Comparison of ENCODE assay signal across 1 cellular context in the genomic region with DNA sequence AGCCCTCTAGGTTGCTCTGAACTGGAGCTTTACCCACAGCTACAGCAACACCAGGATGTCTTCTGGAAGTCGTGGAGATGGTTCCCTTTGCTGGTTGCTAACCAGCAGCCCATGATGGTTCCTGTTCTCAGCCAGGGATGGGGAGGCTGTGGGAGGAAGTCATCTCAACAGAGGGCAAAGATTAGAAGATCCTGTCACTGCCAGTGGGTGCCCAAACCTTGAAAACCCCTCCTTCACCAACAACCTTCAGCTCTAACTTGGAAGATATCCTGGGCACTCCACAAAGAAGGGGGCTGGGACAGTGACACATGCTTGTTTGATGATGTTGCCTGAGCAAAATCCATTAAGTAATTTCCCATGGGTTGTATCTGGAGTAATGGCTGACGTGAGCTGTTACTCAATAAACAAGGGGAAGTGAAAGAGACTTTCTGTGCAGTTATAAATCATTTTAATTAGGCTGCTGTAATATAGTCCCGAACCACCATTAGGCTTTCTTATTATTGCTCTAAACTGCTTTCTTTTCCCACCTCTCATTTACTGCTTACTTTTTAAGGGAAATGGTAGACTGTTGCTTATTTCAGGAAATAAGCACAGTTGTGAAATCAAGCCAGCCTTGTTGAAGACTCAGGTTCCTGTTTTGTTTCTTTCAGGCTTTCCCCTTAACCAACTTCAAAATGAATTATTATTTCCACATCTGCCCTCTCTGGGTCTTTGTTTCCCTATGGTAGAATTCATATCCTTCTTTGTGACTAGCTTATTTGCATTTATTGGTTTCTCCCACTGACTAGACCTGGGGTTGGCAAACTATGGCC.
TF ChIP-seq lines count a peak whose summit lies in the region.

No MANE protein-coding gene starts in this region.

TF ChIP-seq in GM23338, 12 proteins besides CTCF, POLR2A, EP300 and RAD21 (continued from another document):
- TF ChIP-seq, protein P1, sequence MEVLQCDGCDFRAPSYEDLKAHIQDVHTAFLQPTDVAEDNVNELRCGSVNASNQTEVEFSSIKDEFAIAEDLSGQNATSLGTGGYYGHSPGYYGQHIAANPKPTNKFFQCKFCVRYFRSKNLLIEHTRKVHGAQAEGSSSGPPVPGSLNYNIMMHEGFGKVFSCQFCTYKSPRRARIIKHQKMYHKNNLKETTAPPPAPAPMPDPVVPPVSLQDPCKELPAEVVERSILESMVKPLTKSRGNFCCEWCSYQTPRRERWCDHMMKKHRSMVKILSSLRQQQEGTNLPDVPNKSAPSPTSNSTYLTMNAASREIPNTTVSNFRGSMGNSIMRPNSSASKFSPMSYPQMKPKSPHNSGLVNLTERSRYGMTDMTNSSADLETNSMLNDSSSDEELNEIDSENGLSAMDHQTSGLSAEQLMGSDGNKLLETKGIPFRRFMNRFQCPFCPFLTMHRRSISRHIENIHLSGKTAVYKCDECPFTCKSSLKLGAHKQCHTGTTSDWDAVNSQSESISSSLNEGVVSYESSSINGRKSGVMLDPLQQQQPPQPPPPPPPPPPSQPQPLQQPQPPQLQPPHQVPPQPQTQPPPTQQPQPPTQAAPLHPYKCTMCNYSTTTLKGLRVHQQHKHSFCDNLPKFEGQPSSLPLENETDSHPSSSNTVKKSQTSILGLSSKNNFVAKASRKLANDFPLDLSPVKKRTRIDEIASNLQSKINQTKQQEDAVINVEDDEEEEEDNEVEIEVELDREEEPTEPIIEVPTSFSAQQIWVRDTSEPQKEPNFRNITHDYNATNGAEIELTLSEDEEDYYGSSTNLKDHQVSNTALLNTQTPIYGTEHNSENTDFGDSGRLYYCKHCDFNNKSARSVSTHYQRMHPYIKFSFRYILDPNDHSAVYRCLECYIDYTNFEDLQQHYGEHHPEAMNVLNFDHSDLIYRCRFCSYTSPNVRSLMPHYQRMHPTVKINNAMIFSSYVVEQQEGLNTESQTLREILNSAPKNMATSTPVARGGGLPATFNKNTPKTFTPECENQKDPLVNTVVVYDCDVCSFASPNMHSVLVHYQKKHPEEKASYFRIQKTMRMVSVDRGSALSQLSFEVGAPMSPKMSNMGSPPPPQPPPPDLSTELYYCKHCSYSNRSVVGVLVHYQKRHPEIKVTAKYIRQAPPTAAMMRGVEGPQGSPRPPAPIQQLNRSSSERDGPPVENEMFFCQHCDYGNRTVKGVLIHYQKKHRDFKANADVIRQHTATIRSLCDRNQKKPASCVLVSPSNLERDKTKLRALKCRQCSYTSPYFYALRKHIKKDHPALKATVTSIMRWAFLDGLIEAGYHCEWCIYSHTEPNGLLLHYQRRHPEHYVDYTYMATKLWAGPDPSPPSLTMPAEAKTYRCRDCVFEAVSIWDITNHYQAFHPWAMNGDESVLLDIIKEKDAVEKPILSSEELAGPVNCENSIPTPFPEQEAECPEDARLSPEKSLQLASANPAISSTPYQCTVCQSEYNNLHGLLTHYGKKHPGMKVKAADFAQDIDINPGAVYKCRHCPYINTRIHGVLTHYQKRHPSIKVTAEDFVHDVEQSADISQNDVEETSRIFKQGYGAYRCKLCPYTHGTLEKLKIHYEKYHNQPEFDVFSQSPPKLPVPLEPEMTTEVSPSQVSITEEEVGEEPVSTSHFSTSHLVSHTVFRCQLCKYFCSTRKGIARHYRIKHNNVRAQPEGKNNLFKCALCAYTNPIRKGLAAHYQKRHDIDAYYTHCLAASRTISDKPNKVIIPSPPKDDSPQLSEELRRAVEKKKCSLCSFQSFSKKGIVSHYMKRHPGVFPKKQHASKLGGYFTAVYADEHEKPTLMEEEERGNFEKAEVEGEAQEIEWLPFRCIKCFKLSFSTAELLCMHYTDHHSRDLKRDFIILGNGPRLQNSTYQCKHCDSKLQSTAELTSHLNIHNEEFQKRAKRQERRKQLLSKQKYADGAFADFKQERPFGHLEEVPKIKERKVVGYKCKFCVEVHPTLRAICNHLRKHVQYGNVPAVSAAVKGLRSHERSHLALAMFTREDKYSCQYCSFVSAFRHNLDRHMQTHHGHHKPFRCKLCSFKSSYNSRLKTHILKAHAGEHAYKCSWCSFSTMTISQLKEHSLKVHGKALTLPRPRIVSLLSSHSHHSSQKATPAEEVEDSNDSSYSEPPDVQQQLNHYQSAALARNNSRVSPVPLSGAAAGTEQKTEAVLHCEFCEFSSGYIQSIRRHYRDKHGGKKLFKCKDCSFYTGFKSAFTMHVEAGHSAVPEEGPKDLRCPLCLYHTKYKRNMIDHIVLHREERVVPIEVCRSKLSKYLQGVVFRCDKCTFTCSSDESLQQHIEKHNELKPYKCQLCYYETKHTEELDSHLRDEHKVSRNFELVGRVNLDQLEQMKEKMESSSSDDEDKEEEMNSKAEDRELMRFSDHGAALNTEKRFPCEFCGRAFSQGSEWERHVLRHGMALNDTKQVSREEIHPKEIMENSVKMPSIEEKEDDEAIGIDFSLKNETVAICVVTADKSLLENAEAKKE (CRISPR knock-in tag; IDR thresholded peaks at IDR 0.05) = no peak
- TF ChIP-seq JUNB (IDR thresholded peaks at IDR 0.05; ENCODE audit: unreplicated experiment) (no peak), STAT1 (IDR thresholded peaks at IDR 0.05; ENCODE audit: unreplicated experiment) (no peak), EZH2 (IDR thresholded peaks at IDR 0.05; ENCODE audit: low read depth, unreplicated experiment) (no peak), EZH2phosphoT487 (IDR thresholded peaks at IDR 0.05; ENCODE audit: unreplicated experiment) (no peak), ZNF114 (CRISPR knock-in tag; IDR thresholded peaks at IDR 0.05) (no peak), NANOG (IDR thresholded peaks at IDR 0.05; ENCODE audit: borderline replicate concordance) (no peak)
